9 cellular contexts compared by ENCODE assay signal in the genomic region with DNA sequence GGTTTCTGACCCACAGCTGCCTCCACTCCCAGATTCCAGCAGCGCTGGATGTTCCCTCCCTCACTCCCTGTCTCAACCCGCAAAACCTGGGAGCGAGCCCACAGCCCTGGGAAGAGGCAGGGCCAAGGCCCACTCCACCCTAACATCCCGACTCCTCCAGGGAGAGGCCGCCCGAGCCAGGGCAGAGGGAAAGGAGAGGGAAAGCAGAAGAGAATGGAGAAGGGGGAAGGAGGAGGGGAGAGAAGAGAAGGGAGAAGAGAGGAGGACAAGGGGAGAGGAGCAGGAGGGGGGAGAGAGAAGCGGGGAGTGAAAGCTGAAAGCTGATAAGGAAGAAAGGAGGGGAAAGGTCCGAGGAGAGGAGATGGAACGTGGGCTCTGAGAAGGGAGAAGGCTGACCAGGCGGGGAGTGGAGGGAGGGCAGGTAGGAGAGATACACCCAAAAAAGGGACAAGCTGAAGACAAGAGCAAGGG.
DNase-seq lines count a peak whose midpoint lies in the region; ATAC-seq, FAIRE-seq and TF ChIP-seq lines count a peak whose summit lies in the region.
"Had no signal": no experiment of that assay in that cellular context is flagged by ENCODE, and none has a peak within 500 bp of the region (broad histone marks: within the 10 kb centered on the region; RNA-seq: fewer than 3 reads in every experiment).

No MANE protein-coding gene starts in this region.

- intact Hi-C loops in K562 (cut with micrococcal nuclease) (loop anchor here (5.0 kb wide), 2 partner anchors 63 to 102 kb away; no protein-coding TSS in a partner anchor), kidney (cut with DNase I) (loop anchor here (10.0 kb wide), 1 partner anchor 461 kb away; the partner anchor contains the start of gene EFNB1)

- H3K36me3 ChIP-seq in HUES6 (ENCODE audit: control insufficient read depth, insufficient read depth, low read length) (no peaks in the 10 kb centered on the region), K562 (ENCODE audit: control insufficient read depth, insufficient read depth, low read length) (no peaks in the 10 kb centered on the region), kidney (ENCODE audit: control insufficient read depth in 1 of 2, insufficient read depth in 2 of 2, low read length in 2 of 2) (no peaks in the 10 kb centered on the region), subcutaneous abdominal adipose tissue (ENCODE audit: control insufficient read depth in 5 of 5, insufficient read depth in 5 of 5, low read length in 5 of 5) (no peaks in the 10 kb centered on the region)

- ATAC-seq in K562 = no peak; the same call in 2 of the 3 replicates
- no peak for ATAC-seq in HG02973 (IDR thresholded peaks at IDR 0.05; ENCODE audit: unreplicated experiment)
- no peak for ATAC-seq in GM18511 (IDR thresholded peaks at IDR 0.05; ENCODE audit: unreplicated experiment)

- CTCF ChIA-PET in K562 (lab: Yijun Ruan, JAX; ENCODE audit: low intra/inter-chr PET ratio) = interaction anchor here (0.6 to 1.2 kb wide), 4 partner anchors 64 to 624 kb away, joined by 3 read pairs; no protein-coding TSS in a partner anchor

- no peak for TF ChIP-seq POLR2A in K562 (conservative IDR thresholded peaks at IDR 0.05)

- H3K4me2 ChIP-seq in K562 (ENCODE audit: insufficient read depth, low read length) = no peak overlapping the region

- H3K9me1 ChIP-seq in K562 (ENCODE audit: control insufficient read depth, insufficient read depth, low read length) = no peaks in the 10 kb centered on the region

- H3K27me3 ChIP-seq in HUES6 (ENCODE audit: control insufficient read depth, insufficient read depth, low read length) = peaks cover 73% of the 10 kb centered on the region
- peaks cover 0 to 6% of the 10 kb centered on the region in 2 experiments; a peak in 1 of 5 replicates for H3K27me3 ChIP-seq in K562 (ENCODE audit: control insufficient read depth in 2 of 2, insufficient read depth in 2 of 2, low read length in 2 of 2)
- peaks cover 4 to 46% (median 24%) of the 10 kb centered on the region in 5 donors for H3K27me3 ChIP-seq in subcutaneous abdominal adipose tissue (ENCODE audit: control insufficient read depth in 5 of 5, insufficient read depth in 4 of 5, low read length in 5 of 5)

- no peaks in the 10 kb centered on the region for H3K79me2 ChIP-seq in K562 (ENCODE audit: control insufficient read depth, insufficient read depth, low read length)

- POLR2A ChIA-PET in K562 (lab: Yijun Ruan, JAX) = no interaction called here

- H3K9me3 ChIP-seq in HUES6 (ENCODE audit: control insufficient read depth, insufficient read depth, low read depth, low read length) = no peaks in the 10 kb centered on the region
- no peaks in the 10 kb centered on the region for H3K9me3 ChIP-seq in K562 (replicated peaks; ENCODE audit: control insufficient read depth, insufficient read depth, low read depth, low read length)
- H3K9me3 ChIP-seq in kidney (ENCODE audit: control insufficient read depth in 1 of 2, low read length in 2 of 2) = no peaks in the 10 kb centered on the region
- H3K9me3 ChIP-seq in subcutaneous abdominal adipose tissue (ENCODE audit: control insufficient read depth in 5 of 5, low read length in 5 of 5) = no peaks in the 10 kb centered on the region

- BruUV-seq in K562 (replicated peaks; lab: Mats Ljungman, UMichigan) = no TSS peak

- H3K4me1 ChIP-seq in HUES6 (ENCODE audit: control insufficient read depth, insufficient read depth, low read length) = peaks cover 35% of the 10 kb centered on the region
- H3K4me1 ChIP-seq in K562 (replicated peaks in 1 of 2; ENCODE audit: control insufficient read depth in 2 of 2, insufficient read depth in 2 of 2, low read length in 2 of 2) = peaks cover 0 to 7% of the 10 kb centered on the region in 2 experiments; a peak in 2 of 5 replicates
- peaks cover 0 to 9% of the 10 kb centered on the region in 2 donors for H3K4me1 ChIP-seq in kidney (ENCODE audit: control insufficient read depth in 1 of 2, insufficient read depth in 1 of 2, low read depth in 1 of 2, low read length in 2 of 2)
- peaks cover 2 to 19% (median 17%) of the 10 kb centered on the region in 5 donors for H3K4me1 ChIP-seq in subcutaneous abdominal adipose tissue (ENCODE audit: control insufficient read depth in 5 of 5, insufficient read depth in 5 of 5, low read length in 5 of 5)

- H3K27ac ChIP-seq in HUES6 (ENCODE audit: low read depth, low read length) (no peak overlapping the region), K562 (ENCODE audit: extremely low read depth, low read depth, low read length) (no peak overlapping the region), kidney (ENCODE audit: low read depth in 2 of 2, low read length in 2 of 2) (no peak overlapping the region), subcutaneous abdominal adipose tissue (ENCODE audit: low read depth, low read length) (peak overlapping the region; percentile 11)

- no peak for TF ChIP-seq CTCF in K562 (IDR thresholded peaks at IDR 0.05 in 2 of 3, conservative IDR thresholded peaks at IDR 0.05 in 1 of 3; ENCODE audit: insufficient read depth in 2 of 3, low read depth in 1 of 3, low read length in 3 of 3)
- no peak for TF ChIP-seq CTCF in kidney (IDR thresholded peaks at IDR 0.05; ENCODE audit: borderline replicate concordance, extremely low read depth, insufficient read depth)

- peak overlapping the region; percentile 54 for H3K9ac ChIP-seq in HUES6 (ENCODE audit: low read length)
- H3K9ac ChIP-seq in K562 (ENCODE audit: insufficient read depth in 1 of 2, low read depth in 2 of 2, low read length in 2 of 2) = no peak overlapping the region
- H3K9ac ChIP-seq in kidney (ENCODE audit: low read length in 2 of 2) = peak overlapping the region in 1 of 2 donors; percentile 9
- peak overlapping the region in 3 of 5 donors; percentile 17 to 51 (median 47) for H3K9ac ChIP-seq in subcutaneous abdominal adipose tissue (ENCODE audit: low read length in 5 of 5)

- no peak for FAIRE-seq in K562 (lab: Jason Lieb, UNC)
- FAIRE-seq in kidney (lab: Jason Lieb, UNC) = no peak
- FAIRE-seq: colon had no signal

- in situ Hi-C loops in K562 (cut with MboI) = loop anchor here (25.0 kb wide), 1 partner anchor 1098 kb away; no protein-coding TSS in a partner anchor

- no peak overlapping the region for H2AFZ ChIP-seq in K562 (ENCODE audit: low read depth, low read length)

- DNase-seq in K562 (ENCODE audit: extremely low read depth in 1 of 4, low spot score in 3 of 4) = peak in 1 of 4 experiments; percentile 8
- peak; percentile 82 for DNase-seq in kidney
- no peak for DNase-seq in cerebellar nuclear complex (lab: John Stamatoyannopoulos, UW)
- DNase-seq in NCI-H2227 treated with DMSO at 0.1 percent for 48 hours (lab: John Stamatoyannopoulos, UW) = no peak

- TF ChIP-seq EP300 in K562 (IDR thresholded peaks at IDR 0.05; ENCODE audit: low read length) = no peak

- H3K4me3 ChIP-seq in HUES6 (ENCODE audit: low read depth, low read length) (peak overlapping the region; percentile 64), K562 (no peak overlapping the region), kidney (ENCODE audit: low read length in 2 of 2) (peak overlapping the region; percentile 29 to 39), subcutaneous abdominal adipose tissue (ENCODE audit: low read depth in 1 of 5, low read length in 5 of 5) (peak overlapping the region; percentile 43 to 58 (median 53))

- peaks cover 7% of the 10 kb centered on the region; the same call in 1 of the 2 replicates for H4K20me1 ChIP-seq in K562 (replicated peaks; ENCODE audit: control insufficient read depth, insufficient read depth, low read length)

- WGBS in K562 (ENCODE audit: insufficient coverage, low coverage, missing lambda C conversion rate) = 0% methylated on average over 3 of the region's 10 CpGs

- no peak for TF ChIP-seq RAD21 in K562 (CRISPR knock-in tag; conservative IDR thresholded peaks at IDR 0.05 in 1 of 2, IDR thresholded peaks at IDR 0.05 in 1 of 2)

TF ChIP-seq in K562, 482 proteins besides CTCF, POLR2A, EP300 and RAD21:
- TF ChIP-seq YBX1 (IDR thresholded peaks at IDR 0.05) = no peak
- TF ChIP-seq, protein P1, sequence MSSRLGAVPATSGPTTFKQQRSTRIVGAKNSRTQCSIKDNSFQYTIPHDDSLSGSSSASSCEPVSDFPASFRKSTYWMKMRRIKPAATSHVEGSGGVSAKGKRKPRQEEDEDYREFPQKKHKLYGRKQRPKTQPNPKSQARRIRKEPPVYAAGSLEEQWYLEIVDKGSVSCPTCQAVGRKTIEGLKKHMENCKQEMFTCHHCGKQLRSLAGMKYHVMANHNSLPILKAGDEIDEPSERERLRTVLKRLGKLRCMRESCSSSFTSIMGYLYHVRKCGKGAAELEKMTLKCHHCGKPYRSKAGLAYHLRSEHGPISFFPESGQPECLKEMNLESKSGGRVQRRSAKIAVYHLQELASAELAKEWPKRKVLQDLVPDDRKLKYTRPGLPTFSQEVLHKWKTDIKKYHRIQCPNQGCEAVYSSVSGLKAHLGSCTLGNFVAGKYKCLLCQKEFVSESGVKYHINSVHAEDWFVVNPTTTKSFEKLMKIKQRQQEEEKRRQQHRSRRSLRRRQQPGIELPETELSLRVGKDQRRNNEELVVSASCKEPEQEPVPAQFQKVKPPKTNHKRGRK (tag; IDR thresholded peaks at IDR 0.05) = peak; percentile 37; the same call in 1 of the 2 replicates

Comparison
In these comparisons a context has a peak if more than half of its experiments do, and no peak if none do; other contexts are left out.
1. H3K9ac ChIP-seq: peak in HUES6 (single experiment) and subcutaneous abdominal adipose tissue (3 of 5); none in K562 (0 of 2).